17 cellular contexts compared by ENCODE assay signal in genomic region chr1:111629190-111629954, GRCh38. TPM values are rescaled to one million over a fixed set of nuclear protein-coding genes. Genes with fewer than 3 reads are reported as not detected.
DNase-seq lines count a peak whose midpoint lies in the region; ATAC-seq and TF ChIP-seq lines count a peak whose summit lies in the region.
"Had no signal": no experiment of that assay in that cellular context is flagged by ENCODE, and none has a peak within 500 bp of the region (broad histone marks: within the 10 kb centered on the region; RNA-seq: fewer than 3 reads in every experiment).

No MANE protein-coding gene starts in this region.

- H3K27me3 Mint-ChIP-seq in T-helper 1 cell treated with Interleukin-12 subunit alpha and Interleukin-12 subunit beta and Interleukin-4 antibody, amounts not matched to agents 30 μg/mL and 1 μg/mL, for 36 hours (ENCODE audit: low read depth) = no peaks in the 10 kb centered on the region
- H3K27me3 Mint-ChIP-seq in activated CD8-positive, alpha-beta T cell treated with anti-CD3 and anti-CD28 coated beads for 36 hours = no peaks in the 10 kb centered on the region
- no peaks in the 10 kb centered on the region for H3K27me3 Mint-ChIP-seq in natural killer cell (ENCODE audit: low read depth in 2 of 2)
- H3K27me3 Mint-ChIP-seq: progenitor cell of endocrine pancreas had no signal

- peak overlapping the region; percentile 50 for H3K27ac Mint-ChIP-seq in T-helper 1 cell treated with Interleukin-12 subunit alpha and Interleukin-12 subunit beta and Interleukin-4 antibody, amounts not matched to agents 30 μg/mL and 1 μg/mL, for 36 hours
- H3K27ac Mint-ChIP-seq in activated CD8-positive, alpha-beta T cell treated with anti-CD3 and anti-CD28 coated beads for 36 hours = peak overlapping the region; percentile 72
- peak overlapping the region; percentile 41 to 68 for H3K27ac Mint-ChIP-seq in natural killer cell
- H3K27ac Mint-ChIP-seq: progenitor cell of endocrine pancreas had no signal

- DNase-seq in T-helper 1 cell = no peak
- DNase-seq in activated CD8-positive, alpha-beta T cell treated with anti-CD3 and anti-CD28 coated beads for 36 hours = no peak
- DNase-seq in natural killer cell = no peak
- DNase-seq in cerebellar cortex (ENCODE audit: low spot score) = no peak
- no peak for DNase-seq in globus pallidus (ENCODE audit: low spot score)
- DNase-seq: body of pancreas, dorsolateral prefrontal cortex, hippocampal formation, left colon, NCI-H1694 treated with DMSO at 0.1 percent for 48 hours, NCI-H524 treated with DMSO at 0.1 percent for 48 hours, SK-N-SH, WERI-Rb-1 had no signal

- TF ChIP-seq CTCF in activated CD8-positive, alpha-beta T cell treated with anti-CD3 and anti-CD28 coated beads for 36 hours (IDR thresholded peaks at IDR 0.05) = no peak
- no peak for TF ChIP-seq CTCF in natural killer cell (IDR thresholded peaks at IDR 0.05)

- H3K4me3 Mint-ChIP-seq in T-helper 1 cell treated with Interleukin-12 subunit alpha and Interleukin-12 subunit beta and Interleukin-4 antibody, amounts not matched to agents 30 μg/mL and 1 μg/mL, for 36 hours = peak overlapping the region; percentile 22
- H3K4me3 Mint-ChIP-seq in activated CD8-positive, alpha-beta T cell treated with anti-CD3 and anti-CD28 coated beads for 36 hours = peak overlapping the region; percentile 33
- peak overlapping the region; percentile 84 for H3K4me3 Mint-ChIP-seq in natural killer cell

- H3K36me3 Mint-ChIP-seq in T-helper 1 cell treated with Interleukin-12 subunit alpha and Interleukin-12 subunit beta and Interleukin-4 antibody, amounts not matched to agents 30 μg/mL and 1 μg/mL, for 36 hours (ENCODE audit: low read depth) = peaks cover 22% of the 10 kb centered on the region
- peaks cover 40% of the 10 kb centered on the region for H3K36me3 Mint-ChIP-seq in activated CD8-positive, alpha-beta T cell treated with anti-CD3 and anti-CD28 coated beads for 36 hours (ENCODE audit: low read depth)
- no peaks in the 10 kb centered on the region for H3K36me3 Mint-ChIP-seq in natural killer cell

- ATAC-seq in GM18861 (IDR thresholded peaks at IDR 0.05; ENCODE audit: unreplicated experiment) (peak; percentile 32), natural killer cell (peak; percentile 49 to 68 (median 58)), HG03095 (IDR thresholded peaks at IDR 0.05; ENCODE audit: unreplicated experiment) (no peak)
- ATAC-seq in activated CD8-positive, alpha-beta T cell treated with anti-CD3 and anti-CD28 coated beads for 36 hours = peak; percentile 46
- ATAC-seq: body of pancreas, left colon had no signal

- no peaks in the 10 kb centered on the region for H3K9me3 Mint-ChIP-seq in T-helper 1 cell treated with Interleukin-12 subunit alpha and Interleukin-12 subunit beta and Interleukin-4 antibody, amounts not matched to agents 30 μg/mL and 1 μg/mL, for 36 hours
- H3K9me3 Mint-ChIP-seq in activated CD8-positive, alpha-beta T cell treated with anti-CD3 and anti-CD28 coated beads for 36 hours = no peaks in the 10 kb centered on the region
- H3K9me3 Mint-ChIP-seq in natural killer cell = no peaks in the 10 kb centered on the region

- intact Hi-C loops in activated CD8-positive, alpha-beta T cell treated with anti-CD3 and anti-CD28 coated beads for 36 hours (cut with micrococcal nuclease) = no loop called here
- intact Hi-C loops in natural killer cell (cut with micrococcal nuclease) = no loop called here

- CTCF ChIA-PET in activated CD8-positive, alpha-beta T cell treated with anti-CD3 and anti-CD28 coated beads for 36 hours (lab: Charles Lee) = interaction anchor here (1.2 to 2.5 kb wide), 6 partner anchors 13 to 122 kb away, joined by 3 to 17 read pairs (median 5); no protein-coding TSS in a partner anchor

- POLR2A ChIA-PET in activated CD8-positive, alpha-beta T cell treated with anti-CD3 and anti-CD28 coated beads for 36 hours (lab: Charles Lee) = interaction anchor here (0.9 to 2.2 kb wide), 4 partner anchors 11 to 126 kb away, joined by 3 to 5 read pairs (median 4); partner anchors contain the start of gene DDX20

- peaks cover 67% of the 10 kb centered on the region for H3K4me1 Mint-ChIP-seq in T-helper 1 cell treated with Interleukin-12 subunit alpha and Interleukin-12 subunit beta and Interleukin-4 antibody, amounts not matched to agents 30 μg/mL and 1 μg/mL, for 36 hours (ENCODE audit: low read depth)
- peaks cover 79% of the 10 kb centered on the region for H3K4me1 Mint-ChIP-seq in activated CD8-positive, alpha-beta T cell treated with anti-CD3 and anti-CD28 coated beads for 36 hours (ENCODE audit: low read depth)
- peaks cover 71 to 78% of the 10 kb centered on the region in 2 donors for H3K4me1 Mint-ChIP-seq in natural killer cell

RNA-seq across cellular contexts. Expression of gene RAP1A, which starts 9.8 kb away (rescaled TPM):
- total RNA-seq in activated CD8-positive, alpha-beta T cell treated with anti-CD3 and anti-CD28 coated beads for 36 hours = 100 to 1,000 TPM; 197 to 198 TPM
- total RNA-seq in natural killer cell = 100 to 1,000 TPM in 2 of 3 donors, 10 to 100 TPM in 1; 83.7 to 112 (median 104) TPM

Comparison
In these comparisons a context has a peak if more than half of its experiments do, and no peak if none do; other contexts are left out.
1. H3K4me3 Mint-ChIP-seq: peak in every context shown above with its lines; median percentile 84 in natural killer cell; 33 in activated CD8-positive, alpha-beta T cell treated with anti-CD3 and anti-CD28 coated beads for 36 hours; 22 in T-helper 1 cell treated with Interleukin-12 subunit alpha and Interleukin-12 subunit beta and Interleukin-4 antibody, amounts not matched to agents 30 μg/mL and 1 μg/mL, for 36 hours.